Comparison of ENCODE assay signal across 8 cellular contexts in the genomic region with DNA sequence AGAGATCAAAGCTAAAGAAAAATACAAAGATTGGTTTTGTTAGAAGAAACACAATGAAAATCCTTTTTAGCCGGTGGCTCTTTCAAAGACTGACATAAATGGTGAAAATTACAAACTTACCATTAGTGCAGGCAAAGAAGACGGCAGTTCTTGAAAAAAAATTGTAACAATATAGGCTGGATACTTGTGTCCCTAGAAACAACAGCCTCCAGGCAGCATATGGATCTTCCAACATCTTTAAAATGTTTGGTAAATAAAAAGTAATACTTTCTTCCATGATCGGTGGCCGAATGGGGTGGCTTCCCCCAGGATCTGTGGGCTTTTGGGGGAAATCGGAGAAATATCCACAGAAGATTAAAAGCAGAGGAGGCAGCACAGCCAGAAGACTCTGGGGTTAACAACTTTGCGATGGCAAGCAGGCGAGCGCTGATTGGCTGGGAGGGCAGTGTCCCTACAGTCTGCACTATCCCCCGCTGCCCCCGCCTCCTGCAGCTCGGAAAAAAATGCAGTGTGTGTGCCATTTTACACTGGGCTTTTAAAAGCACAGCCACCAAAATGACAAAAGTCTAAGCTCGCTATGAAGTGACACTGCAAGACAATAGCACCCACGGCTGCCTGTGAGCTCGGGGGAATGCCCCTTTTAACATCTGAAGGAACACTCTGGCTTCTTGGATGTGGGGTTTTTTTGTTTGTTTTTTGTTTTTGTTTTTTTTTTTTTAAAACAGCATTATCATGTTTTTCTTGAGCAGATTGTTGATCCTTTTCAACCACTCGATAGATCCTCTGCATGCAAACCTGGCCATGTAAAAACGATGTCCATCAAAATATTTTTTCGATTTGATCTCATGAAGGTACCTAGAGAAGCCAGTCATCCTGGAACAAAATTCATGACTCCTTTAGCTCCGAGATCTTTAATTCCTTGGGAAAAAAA.
DNase-seq lines count a peak whose midpoint lies in the region; ATAC-seq and TF ChIP-seq lines count a peak whose summit lies in the region.

No MANE protein-coding gene starts in this region.

- DNase-seq in CMK (ENCODE audit: low read depth) (peak; percentile 62), GM20000 (ENCODE audit: low spot score) (peak; percentile 80), HS-27A (ENCODE audit: low read depth) (peak; percentile 41), NK-92 (lab: John Stamatoyannopoulos, UW; ENCODE audit: unreplicated experiment) (peak; percentile 53), memory B cell (ENCODE audit: low spot score in 2 of 2) (peak; percentile 70 to 85)
- DNase-seq in activated CD8-positive, alpha-beta memory T cell treated with anti-CD3 and anti-CD28 coated beads for 24 hours, result peak; percentile 92
- peak; percentile 90 for DNase-seq in stimulated activated CD8-positive, alpha-beta memory T cell treated with anti-CD3 and anti-CD28 coated beads, Interleukin-12 subunit alpha, Interleukin-12 subunit beta, amount 100 ng/mL, for 1 hour (ENCODE audit: low read depth)

- peak; percentile 90 for ATAC-seq in memory B cell (ENCODE audit: low read depth)

- peaks cover 17% of the 10 kb centered on the region for H3K4me1 Mint-ChIP-seq in memory B cell

- H3K9me3 Mint-ChIP-seq in memory B cell, result no peaks in the 10 kb centered on the region

- H3K9ac ChIP-seq in endocrine pancreas (ENCODE audit: control insufficient read depth, insufficient read depth, low read length), result peak overlapping the region; percentile 54

- no peaks in the 10 kb centered on the region for H3K27me3 ChIP-seq in endocrine pancreas (ENCODE audit: control insufficient read depth, insufficient read depth, low read length)

- H3K4me3 Mint-ChIP-seq in memory B cell, result no peak overlapping the region

- no peak for TF ChIP-seq CTCF in GM20000 (IDR thresholded peaks at IDR 0.05; ENCODE audit: extremely low read depth, missing control alignments)

- H3K36me3 ChIP-seq in endocrine pancreas (ENCODE audit: control insufficient read depth, insufficient read depth, low read length), result no peaks in the 10 kb centered on the region

- peaks cover 12% of the 10 kb centered on the region for H3K4me1 ChIP-seq in endocrine pancreas (ENCODE audit: control insufficient read depth, insufficient read depth, low read length)

- no peak overlapping the region for H3K27ac Mint-ChIP-seq in memory B cell

- no peaks in the 10 kb centered on the region for H3K27me3 Mint-ChIP-seq in memory B cell

- peak overlapping the region; percentile 100 for H3K4me3 ChIP-seq in endocrine pancreas (ENCODE audit: control insufficient read depth, insufficient read depth, low read length)

- no peaks in the 10 kb centered on the region for H3K9me3 ChIP-seq in endocrine pancreas (ENCODE audit: control insufficient read depth, low read length)

- H3K36me3 Mint-ChIP-seq in memory B cell, result peaks cover 3% of the 10 kb centered on the region

Comparison
In these comparisons a context has a peak if more than half of its experiments do, and no peak if none do; other contexts are left out.
1. Peak in every context shown above with its lines: DNase-seq, ATAC-seq and H3K4me3 ChIP-seq.
2. DNase-seq: peak in every context shown above with its lines; median percentile 92 in activated CD8-positive, alpha-beta memory T cell treated with anti-CD3 and anti-CD28 coated beads for 24 hours; 90 in stimulated activated CD8-positive, alpha-beta memory T cell treated with anti-CD3 and anti-CD28 coated beads, Interleukin-12 subunit alpha, Interleukin-12 subunit beta, amount 100 ng/mL, for 1 hour; 80 in GM20000; 78 in memory B cell; 62 in CMK; 53 in NK-92; 41 in HS-27A.